1 cellular context compared by ENCODE assay signal in the genomic region with DNA sequence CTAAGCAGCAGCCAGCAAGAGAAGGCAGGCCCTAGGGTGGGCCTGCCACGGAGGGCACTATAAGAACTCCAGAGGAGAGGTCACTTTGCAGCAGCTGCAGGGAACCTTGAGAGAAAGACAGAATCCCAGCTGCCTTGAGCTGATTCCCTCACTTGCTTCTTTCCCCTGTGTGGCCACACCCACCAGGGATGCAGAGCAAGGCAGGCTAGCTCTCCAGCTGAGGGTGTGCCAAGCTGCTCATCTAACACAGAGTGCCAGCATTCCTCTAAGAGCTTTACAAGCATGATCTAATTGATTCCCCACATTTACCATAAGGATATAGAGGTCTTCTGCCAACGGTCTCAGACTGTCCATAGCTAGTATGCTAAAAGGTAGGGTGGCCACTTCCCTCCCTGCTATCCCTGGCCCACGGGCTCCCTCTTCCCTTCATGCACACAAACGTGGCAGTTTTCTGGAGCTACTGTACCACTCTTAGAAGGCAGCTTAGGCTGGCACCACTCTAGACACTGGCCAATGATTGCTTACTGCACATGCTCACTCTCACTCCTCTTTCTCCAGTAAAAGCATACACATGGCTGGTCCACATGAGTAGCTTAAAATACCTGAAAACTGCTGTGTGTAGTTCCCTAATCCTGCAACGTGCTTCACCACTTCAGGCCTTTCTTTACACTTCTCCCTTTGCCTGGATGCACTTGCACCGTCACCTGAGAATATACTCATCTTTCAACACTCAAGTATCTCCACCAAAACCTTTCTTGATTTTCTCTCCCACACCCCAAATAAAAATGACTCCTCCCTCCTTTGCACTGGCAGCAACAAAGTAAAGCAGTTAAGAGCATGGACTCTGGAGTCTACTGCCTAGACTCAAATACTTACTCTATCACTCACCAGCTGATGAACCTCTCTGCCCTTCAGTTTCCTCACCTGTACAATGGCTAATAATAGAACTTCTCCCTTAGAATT.
A peak's percentile ranks its signal among the peaks of the same experiment; 100 is the strongest.
TF ChIP-seq lines count a peak whose summit lies in the region.

No MANE protein-coding gene starts in this region.

TF ChIP-seq in HEK293, 187 proteins besides CTCF, POLR2A, EP300 and RAD21 (continued from another document):
- peak; percentile 72 for TF ChIP-seq KLF9 (tag by site-specific recombination; IDR thresholded peaks at IDR 0.05; ENCODE audit: low read depth)
- no peak for TF ChIP-seq SETDB1 (IDR thresholded peaks at IDR 0.05; ENCODE audit: insufficient read length, low read length)
- TF ChIP-seq ZNF830 (tag by site-specific recombination; IDR thresholded peaks at IDR 0.05; ENCODE audit: low read depth) = no peak
- 0 out of 2 replicates have a peak, but pooled peaks have one; percentile 40 for TF ChIP-seq PRDM1 (tag by site-specific recombination; IDR thresholded peaks at IDR 0.05)
- no peak for TF ChIP-seq ZNF544 (tag by site-specific recombination; IDR thresholded peaks at IDR 0.05)
- TF ChIP-seq KLF1 (tag by site-specific recombination; IDR thresholded peaks at IDR 0.05) = peak; percentile 92
- TF ChIP-seq ZNF701 (tag by site-specific recombination; IDR thresholded peaks at IDR 0.05) = no peak
TF ChIP-seq in HEK293: peak in this region for 3.
